Comparison of ENCODE assay signal across 8 cellular contexts in genomic region chr3:138348950-138349739, GRCh38. TPM values are rescaled to one million over a fixed set of nuclear protein-coding genes. Genes with fewer than 3 reads are reported as not detected.
DNase-seq lines count a peak whose midpoint lies in the region; ATAC-seq, FAIRE-seq and TF ChIP-seq lines count a peak whose summit lies in the region.

No MANE protein-coding gene starts in this region.

- BruUV-seq in HCT116 (replicated peaks; lab: Mats Ljungman, UMichigan) = TSS peak; percentile 31

- intact Hi-C loops in HCT116 (cut with micrococcal nuclease) = loop anchor here (5.0 kb wide), 1 partner anchor 162 kb away; the partner anchor contains the start of gene ARMC8

- H3K27ac Mint-ChIP-seq in activated naive CD8-positive, alpha-beta T cell treated with anti-CD3 and anti-CD28 coated beads for 36 hours = no peak overlapping the region

- no peaks in the 10 kb centered on the region for H4K20me1 ChIP-seq in HCT116 (ENCODE audit: insufficient read depth)

- peaks cover 3% of the 10 kb centered on the region for H3K9me3 Mint-ChIP-seq in activated naive CD8-positive, alpha-beta T cell treated with anti-CD3 and anti-CD28 coated beads for 36 hours

- H3K36me3 ChIP-seq in ACC112 (ENCODE audit: insufficient read depth, low read length) = no peaks in the 10 kb centered on the region
- H3K36me3 ChIP-seq in HCT116 (ENCODE audit: control insufficient read depth in 1 of 2, insufficient read depth in 2 of 2, low read length in 2 of 2) = no peaks in the 10 kb centered on the region
- no peaks in the 10 kb centered on the region for H3K36me3 ChIP-seq in iPS-15b (ENCODE audit: control insufficient read depth, insufficient read depth, low read length)

- H3K4me1 Mint-ChIP-seq in activated naive CD8-positive, alpha-beta T cell treated with anti-CD3 and anti-CD28 coated beads for 36 hours = peaks cover 6% of the 10 kb centered on the region

- TF ChIP-seq RAD21 in HCT116 (IDR thresholded peaks at IDR 0.05; ENCODE audit: low read depth) = no peak

- H3K9me3 ChIP-seq in HCT116 (ENCODE audit: control insufficient read depth in 1 of 2, insufficient read depth in 1 of 2, low read depth in 1 of 2, low read length in 2 of 2) = no peaks in the 10 kb centered on the region
- H3K9me3 ChIP-seq in iPS-15b (ENCODE audit: control insufficient read depth, insufficient read depth, low read length) = no peaks in the 10 kb centered on the region

- H3K27me3 ChIP-seq in ACC112 (ENCODE audit: insufficient read depth, low read length) (no peaks in the 10 kb centered on the region), HCT116 (ENCODE audit: insufficient read depth, low read length) (no peaks in the 10 kb centered on the region), iPS-15b (ENCODE audit: control insufficient read depth, insufficient read depth, low read length) (peaks cover 6% of the 10 kb centered on the region)

- POLR2A ChIA-PET in HCT116 (lab: Charles Lee) = no interaction called here

- CTCF ChIA-PET in HCT116 (lab: Charles Lee) = interaction anchor here (2.1 kb wide), 1 partner anchor 20 kb away, joined by 5 read pairs; no protein-coding TSS in a partner anchor

- H2AFZ ChIP-seq in ACC112 (ENCODE audit: low read length, unreplicated experiment) (peak overlapping the region; percentile 97), HCT116 (ENCODE audit: low read depth, low read length, poor library complexity, severe bottlenecking) (no peak overlapping the region)

- RAD21 ChIA-PET in HCT116 (lab: Charles Lee; ENCODE audit: low non-redundant PET in 1 of 2, low total read pairs in 2 of 2, uncharacterized antibody in 2 of 2, unreplicated experiment in 2 of 2) = interaction anchor here in 1 of 2 experiments (0.8 kb wide), 1 partner anchor 16 kb away, joined by 3 read pairs; no protein-coding TSS in a partner anchor

- no peaks in the 10 kb centered on the region for H3K9me2 ChIP-seq in HCT116 (ENCODE audit: insufficient read depth)

- no peak for DNase-seq in HCT116 (ENCODE audit: low read depth, low spot score)
- DNase-seq in activated naive CD8-positive, alpha-beta T cell treated with anti-CD3 and anti-CD28 coated beads for 36 hours = no peak
- no peak for DNase-seq in skeletal muscle cell (ENCODE audit: low read depth)
- DNase-seq in RCC 7860 (ENCODE audit: low spot score) = no peak

- no peak for FAIRE-seq in RCC 7860 (lab: Jason Lieb, UNC)

- peak overlapping the region; percentile 94 for H3K4me3 ChIP-seq in ACC112 (ENCODE audit: low read depth, low read length)
- H3K4me3 ChIP-seq in HCT116 (replicated peaks in 1 of 2; ENCODE audit: low read depth in 1 of 2, low read length in 2 of 2) = peak overlapping the region; percentile 64 to 69
- peak overlapping the region; percentile 80 for H3K4me3 ChIP-seq in iPS-15b (ENCODE audit: low read depth, low read length)
- peak overlapping the region; percentile 66 for H3K4me3 ChIP-seq in skeletal muscle cell (ENCODE audit: low read depth, low read length)

- peak overlapping the region; percentile 30; the same call in 1 of the 2 replicates for H3K27ac ChIP-seq in ACC112 (ENCODE audit: low read depth, low read length)
- peak overlapping the region; percentile 65; the same call in 1 of the 2 replicates for H3K27ac ChIP-seq in HCT116 (ENCODE audit: low read depth, low read length)

- peak overlapping the region; percentile 98 for H3K4me2 ChIP-seq in HCT116 (ENCODE audit: low read length)

- peak overlapping the region; percentile 67 for H3K9ac ChIP-seq in HCT116 (ENCODE audit: low read length)
- no peak overlapping the region for H3K9ac ChIP-seq in iPS-15b (ENCODE audit: low read depth, low read length)

- H3K27me3 Mint-ChIP-seq in activated naive CD8-positive, alpha-beta T cell treated with anti-CD3 and anti-CD28 coated beads for 36 hours = peaks cover 41% of the 10 kb centered on the region

- peak overlapping the region; percentile 22 for H3K4me3 Mint-ChIP-seq in activated naive CD8-positive, alpha-beta T cell treated with anti-CD3 and anti-CD28 coated beads for 36 hours

- no peak for TF ChIP-seq POLR2A in HCT116 (IDR thresholded peaks at IDR 0.05; ENCODE audit: borderline replicate concordance, extremely low read depth, insufficient read depth, insufficient read length)

- H3K79me2 ChIP-seq in ACC112 (ENCODE audit: control insufficient read depth, insufficient read depth, low read length, unreplicated experiment) (peaks cover 20% of the 10 kb centered on the region), HCT116 (ENCODE audit: insufficient read depth, low read length) (no peaks in the 10 kb centered on the region)

- peak; percentile 19 for ATAC-seq in HCT116
- no peak for ATAC-seq in HG02763 (IDR thresholded peaks at IDR 0.05; ENCODE audit: unreplicated experiment)
- ATAC-seq in GM21367 (IDR thresholded peaks at IDR 0.05; ENCODE audit: unreplicated experiment) = no peak

- TF ChIP-seq CTCF in HCT116 (IDR thresholded peaks at IDR 0.05 in 2 of 3, conservative IDR thresholded peaks at IDR 0.05 in 1 of 3; ENCODE audit: borderline replicate concordance in 1 of 3, insufficient read depth in 1 of 3, low read depth in 2 of 3, low read length in 2 of 3) = no peak

- peaks cover 3% of the 10 kb centered on the region for H3K36me3 Mint-ChIP-seq in activated naive CD8-positive, alpha-beta T cell treated with anti-CD3 and anti-CD28 coated beads for 36 hours

- H3K4me1 ChIP-seq in ACC112 (ENCODE audit: control insufficient read depth, insufficient read depth, low read length, unreplicated experiment) = no peaks in the 10 kb centered on the region
- peaks cover 3 to 16% of the 10 kb centered on the region in 2 experiments; a peak in 3 of 4 replicates for H3K4me1 ChIP-seq in HCT116 (ENCODE audit: control insufficient read depth in 1 of 2, insufficient read depth in 2 of 2, low read length in 2 of 2)
- no peaks in the 10 kb centered on the region for H3K4me1 ChIP-seq in iPS-15b (ENCODE audit: control insufficient read depth, insufficient read depth, low read length)

TF ChIP-seq in HCT116, 20 proteins besides CTCF, POLR2A, EP300 and RAD21 (continues in another document):
- TF ChIP-seq SIN3A (IDR thresholded peaks at IDR 0.05; ENCODE audit: low read depth) (no peak), YY1 (IDR thresholded peaks at IDR 0.05; ENCODE audit: extremely low read depth, insufficient replicate concordance, low read depth, low read length) (no peak), CBX3 (IDR thresholded peaks at IDR 0.05; ENCODE audit: low read depth) (no peak), ZFX (IDR thresholded peaks at IDR 0.05) (no peak), TCF7L2 (IDR thresholded peaks at IDR 0.05; ENCODE audit: borderline replicate concordance, extremely low read depth, insufficient read depth, insufficient read length) (no peak), SP1 (IDR thresholded peaks at IDR 0.05; ENCODE audit: low read depth) (no peak), FOSL1 (IDR thresholded peaks at IDR 0.05; ENCODE audit: low read depth) (no peak), EZH2phosphoT487 (IDR thresholded peaks at IDR 0.05; ENCODE audit: borderline replicate concordance) (no peak), POLR2AphosphoS5 (IDR thresholded peaks at IDR 0.05; ENCODE audit: low read depth, low read length) (no peak), CEBPB (IDR thresholded peaks at IDR 0.05; ENCODE audit: low read depth) (no peak), ZNF274 (IDR thresholded peaks at IDR 0.05; ENCODE audit: low read depth, low read length) (no peak), SRF (IDR thresholded peaks at IDR 0.05; ENCODE audit: low read depth) (no peak), JUND (IDR thresholded peaks at IDR 0.05) (no peak), ELF1 (IDR thresholded peaks at IDR 0.05; ENCODE audit: borderline replicate concordance, low read depth) (no peak)
- TF ChIP-seq, protein P1, sequence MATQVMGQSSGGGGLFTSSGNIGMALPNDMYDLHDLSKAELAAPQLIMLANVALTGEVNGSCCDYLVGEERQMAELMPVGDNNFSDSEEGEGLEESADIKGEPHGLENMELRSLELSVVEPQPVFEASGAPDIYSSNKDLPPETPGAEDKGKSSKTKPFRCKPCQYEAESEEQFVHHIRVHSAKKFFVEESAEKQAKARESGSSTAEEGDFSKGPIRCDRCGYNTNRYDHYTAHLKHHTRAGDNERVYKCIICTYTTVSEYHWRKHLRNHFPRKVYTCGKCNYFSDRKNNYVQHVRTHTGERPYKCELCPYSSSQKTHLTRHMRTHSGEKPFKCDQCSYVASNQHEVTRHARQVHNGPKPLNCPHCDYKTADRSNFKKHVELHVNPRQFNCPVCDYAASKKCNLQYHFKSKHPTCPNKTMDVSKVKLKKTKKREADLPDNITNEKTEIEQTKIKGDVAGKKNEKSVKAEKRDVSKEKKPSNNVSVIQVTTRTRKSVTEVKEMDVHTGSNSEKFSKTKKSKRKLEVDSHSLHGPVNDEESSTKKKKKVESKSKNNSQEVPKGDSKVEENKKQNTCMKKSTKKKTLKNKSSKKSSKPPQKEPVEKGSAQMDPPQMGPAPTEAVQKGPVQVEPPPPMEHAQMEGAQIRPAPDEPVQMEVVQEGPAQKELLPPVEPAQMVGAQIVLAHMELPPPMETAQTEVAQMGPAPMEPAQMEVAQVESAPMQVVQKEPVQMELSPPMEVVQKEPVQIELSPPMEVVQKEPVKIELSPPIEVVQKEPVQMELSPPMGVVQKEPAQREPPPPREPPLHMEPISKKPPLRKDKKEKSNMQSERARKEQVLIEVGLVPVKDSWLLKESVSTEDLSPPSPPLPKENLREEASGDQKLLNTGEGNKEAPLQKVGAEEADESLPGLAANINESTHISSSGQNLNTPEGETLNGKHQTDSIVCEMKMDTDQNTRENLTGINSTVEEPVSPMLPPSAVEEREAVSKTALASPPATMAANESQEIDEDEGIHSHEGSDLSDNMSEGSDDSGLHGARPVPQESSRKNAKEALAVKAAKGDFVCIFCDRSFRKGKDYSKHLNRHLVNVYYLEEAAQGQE (IDR thresholded peaks at IDR 0.05; ENCODE audit: low read depth) = no peak

RNA-seq across cellular contexts. Expression of gene MRAS, which starts 0.8 kb away (rescaled TPM):
- total RNA-seq in HCT116 (2021; ENCODE audit: unreplicated experiment) = 13.5 TPM
- polyA plus RNA-seq in HCT116 (2012) = 8.7 and 11.3 TPM in 2 replicates
- under 1 TPM; 0.16 to 0.54 TPM for total RNA-seq in activated naive CD8-positive, alpha-beta T cell treated with anti-CD3 and anti-CD28 coated beads for 36 hours

RNA-seq across cellular contexts. Expression of gene NME9, which starts 19.5 kb away (rescaled TPM):
- total RNA-seq in HCT116 (2021; ENCODE audit: unreplicated experiment) = 0.79 TPM
- 0.59 and 0.79 TPM in 2 replicates for polyA plus RNA-seq in HCT116 (2012)
- total RNA-seq in activated naive CD8-positive, alpha-beta T cell treated with anti-CD3 and anti-CD28 coated beads for 36 hours = not detected
